ENCODE assay signal across 21 cellular contexts in genomic region chr11:132595246-132595645, GRCh38.
"Had no signal": no experiment of that assay in that cellular context is flagged by ENCODE, and none has a peak within 500 bp of the region (broad histone marks: within the 10 kb centered on the region; RNA-seq: fewer than 3 reads in every experiment).

No MANE protein-coding gene starts in this region.

- H3K4me2 ChIP-seq: PC-9 had no signal

- DNase-seq: Kasumi-1, KG1, MV-4-11, NCI-H1417 treated with DMSO at 0.1 percent for 48 hours, NCI-H1436 treated with DMSO at 0.1 percent for 48 hours, NCI-H1694 treated with DMSO at 0.1 percent for 48 hours, NCI-H187 treated with DMSO at 0.1 percent for 48 hours, NCI-H2171 treated with DMSO at 0.1 percent for 48 hours, NCI-H2227 treated with DMSO at 0.1 percent for 48 hours, NCI-H446 treated with DMSO at 0.1 percent for 48 hours, NCI-H510A, NCI-H524, NCI-H526, NCI-H748 treated with DMSO at 0.1 percent for 48 hours, PC-9, SHP77, SIG-M5, SJCRH30 had no signal

- H3K4me3 ChIP-seq: MG63, PC-9, SJCRH30, SK-N-MC had no signal

- H3K36me3 ChIP-seq: MG63, SJCRH30 had no signal

- H3K27me3 ChIP-seq: SJCRH30 had no signal

- H2AFZ ChIP-seq: PC-9 had no signal

- H3K9me3 ChIP-seq: MG63, SJCRH30 had no signal

- H3K27ac ChIP-seq: PC-9, RWPE1, SJCRH30, SK-N-MC had no signal

- H3K4me1 ChIP-seq: SJCRH30 had no signal
